In the genomic region with DNA sequence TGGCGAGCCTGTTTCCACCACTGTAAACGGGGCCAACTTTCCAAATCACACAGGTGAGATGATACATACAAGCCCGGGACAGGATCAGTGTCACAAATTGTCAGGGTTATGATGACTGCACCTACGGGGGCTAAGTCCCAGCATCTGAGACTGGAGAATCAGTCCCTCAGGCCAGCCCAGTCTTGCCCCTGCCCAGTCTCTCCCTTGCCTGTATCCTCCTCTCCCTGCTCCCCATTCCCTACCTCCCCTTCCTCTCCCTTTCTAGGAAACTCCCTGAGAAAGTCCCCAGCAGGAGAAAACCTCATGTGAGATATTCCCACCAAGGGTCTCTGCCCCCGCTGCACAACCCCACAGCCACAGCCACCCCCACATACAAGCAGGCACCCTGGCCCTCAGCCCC, we compare ENCODE assay signal across 1 cellular context.
TF ChIP-seq lines count a peak whose summit lies in the region.

No MANE protein-coding gene starts in this region.

TF ChIP-seq in IMR-90, 13 proteins besides CTCF, POLR2A, EP300 and RAD21:
- no peak for TF ChIP-seq ELK1 (IDR thresholded peaks at IDR 0.05; ENCODE audit: borderline replicate concordance, low read depth, low read length)
- no peak for TF ChIP-seq FOS (IDR thresholded peaks at IDR 0.05; ENCODE audit: low read depth, low read length)
- TF ChIP-seq CEBPB (IDR thresholded peaks at IDR 0.05; ENCODE audit: low read depth, low read length), result no peak
- no peak for TF ChIP-seq MAFK (IDR thresholded peaks at IDR 0.05; ENCODE audit: low read depth, low read length)
- TF ChIP-seq BHLHE40 (IDR thresholded peaks at IDR 0.05; ENCODE audit: low read depth, low read length), result no peak
- TF ChIP-seq RCOR1 (IDR thresholded peaks at IDR 0.05; ENCODE audit: insufficient replicate concordance, low read length), result no peak
- TF ChIP-seq MAZ (IDR thresholded peaks at IDR 0.05; ENCODE audit: borderline replicate concordance, low read depth, low read length), result no peak
- no peak for TF ChIP-seq MXI1 (IDR thresholded peaks at IDR 0.05; ENCODE audit: borderline replicate concordance, low read depth, low read length)
- no peak for TF ChIP-seq USF2 (IDR thresholded peaks at IDR 0.05; ENCODE audit: low read depth, low read length)
- TF ChIP-seq NFE2L2 (IDR thresholded peaks at IDR 0.05; ENCODE audit: low read depth, low read length), result no peak
- TF ChIP-seq CHD1 (IDR thresholded peaks at IDR 0.05; ENCODE audit: low read depth, low read length), result no peak
- no peak for TF ChIP-seq SMC3 (IDR thresholded peaks at IDR 0.05; ENCODE audit: low read depth, low read length)
- TF ChIP-seq RFX5 (IDR thresholded peaks at IDR 0.05; ENCODE audit: low read depth, low read length), result no peak
